2 cellular contexts compared by ENCODE assay signal in the genomic region with DNA sequence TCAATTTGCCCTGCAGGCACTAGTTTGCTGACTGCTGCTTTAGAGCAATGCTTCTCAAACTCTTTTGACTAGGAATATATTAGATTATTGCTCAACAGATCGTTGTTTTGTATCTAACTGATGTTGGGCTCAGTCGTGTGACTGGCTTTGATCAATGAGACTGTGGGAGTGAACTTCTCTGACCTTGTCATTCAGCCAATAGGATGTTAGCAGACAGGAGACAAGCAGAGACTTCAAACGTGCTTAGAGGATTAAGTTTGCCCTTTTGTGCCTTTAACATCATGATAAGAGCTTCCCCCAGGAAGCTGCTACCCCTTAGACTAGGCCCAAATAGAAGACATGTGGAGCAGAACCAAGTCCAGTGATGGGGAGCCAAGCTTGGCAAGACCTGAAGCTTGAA.
TF ChIP-seq lines count a peak whose summit lies in the region.

No MANE protein-coding gene starts in this region.

TF ChIP-seq in GM23338, 12 proteins besides CTCF, POLR2A, EP300 and RAD21 (continued from another document):
- TF ChIP-seq, protein P1, sequence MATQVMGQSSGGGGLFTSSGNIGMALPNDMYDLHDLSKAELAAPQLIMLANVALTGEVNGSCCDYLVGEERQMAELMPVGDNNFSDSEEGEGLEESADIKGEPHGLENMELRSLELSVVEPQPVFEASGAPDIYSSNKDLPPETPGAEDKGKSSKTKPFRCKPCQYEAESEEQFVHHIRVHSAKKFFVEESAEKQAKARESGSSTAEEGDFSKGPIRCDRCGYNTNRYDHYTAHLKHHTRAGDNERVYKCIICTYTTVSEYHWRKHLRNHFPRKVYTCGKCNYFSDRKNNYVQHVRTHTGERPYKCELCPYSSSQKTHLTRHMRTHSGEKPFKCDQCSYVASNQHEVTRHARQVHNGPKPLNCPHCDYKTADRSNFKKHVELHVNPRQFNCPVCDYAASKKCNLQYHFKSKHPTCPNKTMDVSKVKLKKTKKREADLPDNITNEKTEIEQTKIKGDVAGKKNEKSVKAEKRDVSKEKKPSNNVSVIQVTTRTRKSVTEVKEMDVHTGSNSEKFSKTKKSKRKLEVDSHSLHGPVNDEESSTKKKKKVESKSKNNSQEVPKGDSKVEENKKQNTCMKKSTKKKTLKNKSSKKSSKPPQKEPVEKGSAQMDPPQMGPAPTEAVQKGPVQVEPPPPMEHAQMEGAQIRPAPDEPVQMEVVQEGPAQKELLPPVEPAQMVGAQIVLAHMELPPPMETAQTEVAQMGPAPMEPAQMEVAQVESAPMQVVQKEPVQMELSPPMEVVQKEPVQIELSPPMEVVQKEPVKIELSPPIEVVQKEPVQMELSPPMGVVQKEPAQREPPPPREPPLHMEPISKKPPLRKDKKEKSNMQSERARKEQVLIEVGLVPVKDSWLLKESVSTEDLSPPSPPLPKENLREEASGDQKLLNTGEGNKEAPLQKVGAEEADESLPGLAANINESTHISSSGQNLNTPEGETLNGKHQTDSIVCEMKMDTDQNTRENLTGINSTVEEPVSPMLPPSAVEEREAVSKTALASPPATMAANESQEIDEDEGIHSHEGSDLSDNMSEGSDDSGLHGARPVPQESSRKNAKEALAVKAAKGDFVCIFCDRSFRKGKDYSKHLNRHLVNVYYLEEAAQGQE (IDR thresholded peaks at IDR 0.05; ENCODE audit: unreplicated experiment): no peak
- TF ChIP-seq STAT1 (IDR thresholded peaks at IDR 0.05; ENCODE audit: unreplicated experiment) (no peak), ZNF114 (CRISPR knock-in tag; IDR thresholded peaks at IDR 0.05) (no peak)
- TF ChIP-seq, protein P2, sequence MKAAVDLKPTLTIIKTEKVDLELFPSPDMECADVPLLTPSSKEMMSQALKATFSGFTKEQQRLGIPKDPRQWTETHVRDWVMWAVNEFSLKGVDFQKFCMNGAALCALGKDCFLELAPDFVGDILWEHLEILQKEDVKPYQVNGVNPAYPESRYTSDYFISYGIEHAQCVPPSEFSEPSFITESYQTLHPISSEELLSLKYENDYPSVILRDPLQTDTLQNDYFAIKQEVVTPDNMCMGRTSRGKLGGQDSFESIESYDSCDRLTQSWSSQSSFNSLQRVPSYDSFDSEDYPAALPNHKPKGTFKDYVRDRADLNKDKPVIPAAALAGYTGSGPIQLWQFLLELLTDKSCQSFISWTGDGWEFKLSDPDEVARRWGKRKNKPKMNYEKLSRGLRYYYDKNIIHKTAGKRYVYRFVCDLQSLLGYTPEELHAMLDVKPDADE (IDR thresholded peaks at IDR 0.05): no peak

TF ChIP-seq in H1, 55 proteins besides CTCF, POLR2A, EP300 and RAD21 (continued from another document):
- no peak for TF ChIP-seq CHD7 (IDR thresholded peaks at IDR 0.05; ENCODE audit: insufficient replicate concordance, low read length)
- TF ChIP-seq USF2 (IDR thresholded peaks at IDR 0.05; ENCODE audit: low read length): no peak
- TF ChIP-seq BCL11A (IDR thresholded peaks at IDR 0.05; ENCODE audit: low read depth in 2 of 2, low read length in 2 of 2): no peak
- TF ChIP-seq SP1 (IDR thresholded peaks at IDR 0.05; ENCODE audit: low read depth, low read length): no peak
- no peak for TF ChIP-seq POLR2AphosphoS5 (IDR thresholded peaks at IDR 0.05; ENCODE audit: low read depth, low read length)
- TF ChIP-seq E2F6 (IDR thresholded peaks at IDR 0.05): no peak
- TF ChIP-seq RBBP5 (IDR thresholded peaks at IDR 0.05; ENCODE audit: borderline replicate concordance, low read depth, low read length): no peak
- TF ChIP-seq KDM1A (IDR thresholded peaks at IDR 0.05; ENCODE audit: borderline replicate concordance, low read length): no peak
- TF ChIP-seq CHD1 (IDR thresholded peaks at IDR 0.05; ENCODE audit: low read depth, low read length): no peak
